In genomic region chr19:29640231-29640630, GRCh38 we compare ENCODE assay signal across 27 cellular contexts.
"Had no signal": no experiment of that assay in that cellular context is flagged by ENCODE, and none has a peak within 500 bp of the region (broad histone marks: within the 10 kb centered on the region; RNA-seq: fewer than 3 reads in every experiment).

No MANE protein-coding gene starts in this region.

- H3K27me3 Mint-ChIP-seq: activated CD4-positive, alpha-beta T cell treated with anti-CD3 and anti-CD28 coated beads for 36 hours; activated naive CD8-positive, alpha-beta T cell; T-cell had no signal

- H3K4me3 ChIP-seq: SK-N-MC had no signal

- DNase-seq: activated CD4-positive, alpha-beta memory T cell treated with anti-CD3 and anti-CD28 coated beads, Interleukin-2, amount 10 ng/mL, durations not matched to agents 7 days and 5 days; activated CD4-positive, alpha-beta T cell treated with anti-CD3 and anti-CD28 coated beads for 36 hours; activated CD4-positive, alpha-beta T cell treated with anti-CD3 and anti-CD28 coated beads, Interleukin-2, amount 50 U/mL, for 1 hour; activated CD8-positive, alpha-beta memory T cell treated with anti-CD3 and anti-CD28 coated beads, Interleukin-2, amount 50 U/mL, for 4 hours; activated naive CD4-positive, alpha-beta T cell treated with anti-CD3 and anti-CD28 coated beads for 36 hours; activated T-cell treated with anti-CD3 and anti-CD28 coated beads, Interleukin-2, amount 50 U/mL, for 1 hour; amygdala; Karpas-422; MM.1S; NCI-H1105; NCI-H1436; NCI-H2029; NCI-H345; NCI-H510A; NCI-H526 treated with DMSO at 0.1 percent for 48 hours; NCI-H82; OCI-M1; RPMI8226; T-cell; T-helper 2 cell; T1000 had no signal

- ATAC-seq: activated CD4-positive, alpha-beta T cell treated with anti-CD3 and anti-CD28 coated beads for 36 hours; Panc1; Right ventricle myocardium inferior; T-cell had no signal

- H3K36me3 Mint-ChIP-seq: activated naive CD8-positive, alpha-beta T cell; brain; T-cell had no signal

- H3K4me3 Mint-ChIP-seq: activated CD4-positive, alpha-beta memory T cell treated with anti-CD3 and anti-CD28 coated beads, Interleukin-2, amount 10 ng/mL, durations not matched to agents 7 days and 5 days; activated CD4-positive, alpha-beta T cell treated with anti-CD3 and anti-CD28 coated beads for 36 hours; activated naive CD4-positive, alpha-beta T cell treated with anti-CD3 and anti-CD28 coated beads for 36 hours; activated naive CD8-positive, alpha-beta T cell; brain; T-cell had no signal

- H3K27ac ChIP-seq: SK-N-MC, VCaP had no signal

- H3K27ac Mint-ChIP-seq: activated CD4-positive, alpha-beta memory T cell treated with anti-CD3 and anti-CD28 coated beads, Interleukin-2, amount 10 ng/mL, durations not matched to agents 7 days and 5 days; activated CD4-positive, alpha-beta T cell treated with anti-CD3 and anti-CD28 coated beads for 36 hours; activated naive CD4-positive, alpha-beta T cell treated with anti-CD3 and anti-CD28 coated beads for 36 hours; activated naive CD8-positive, alpha-beta T cell; brain; T-cell had no signal

- H3K9me3 Mint-ChIP-seq: activated CD4-positive, alpha-beta memory T cell treated with anti-CD3 and anti-CD28 coated beads, Interleukin-2, amount 10 ng/mL, durations not matched to agents 7 days and 5 days; activated naive CD4-positive, alpha-beta T cell treated with anti-CD3 and anti-CD28 coated beads for 36 hours; brain; T-cell had no signal
